ENCODE assay signal across 29 cellular contexts in the genomic region with DNA sequence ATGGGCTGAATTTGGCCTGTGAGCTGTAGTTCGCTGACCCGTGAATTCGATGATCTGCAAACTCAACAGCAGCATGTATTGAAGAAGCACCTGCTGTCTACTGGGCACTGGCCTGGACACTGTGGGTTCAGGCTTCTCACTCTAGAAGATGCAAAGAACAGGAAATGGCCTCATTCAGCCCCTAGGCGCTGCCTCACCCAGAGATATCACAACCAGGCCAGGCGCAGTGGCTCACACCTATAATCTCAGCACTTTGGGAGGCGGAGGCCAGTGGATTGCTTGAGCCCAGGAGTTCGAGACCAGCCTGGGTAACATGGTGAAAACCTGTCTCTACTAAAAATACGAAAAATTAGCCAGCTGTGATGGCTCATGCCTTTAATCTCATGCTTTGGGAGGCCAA. TPM values are rescaled to one million over a fixed set of nuclear protein-coding genes. Genes with fewer than 3 reads are reported as not detected.
"Had no signal": no experiment of that assay in that cellular context is flagged by ENCODE, and none has a peak within 500 bp of the region (broad histone marks: within the 10 kb centered on the region; RNA-seq: fewer than 3 reads in every experiment).

No MANE protein-coding gene starts in this region.

- H3K9me3 Mint-ChIP-seq: activated CD4-positive, alpha-beta memory T cell treated with anti-CD3 and anti-CD28 coated beads, Interleukin-2, amount 10 ng/mL, durations not matched to agents 7 days and 5 days; activated CD4-positive, alpha-beta T cell treated with anti-CD3 and anti-CD28 coated beads, Interleukin-2, amount 10 ng/mL, durations not matched to agents 7 days and 5 days; activated T-cell treated with anti-CD3 and anti-CD28 coated beads, Interleukin-2, amount 50 U/mL, for 4 hours; activated T-helper 17 cell treated with anti-CD3 and anti-CD28 coated beads, Interleukin-2, amount 50 U/mL, for 72 hours; central memory CD8-positive, alpha-beta T cell; dendritic cell treated with granulocyte-macrophage colony-stimulating factor and Interleukin-4, amounts not matched to agents 40 ng/mL and 50 ng/mL, for 4 days had no signal

- H3K79me2 ChIP-seq: hepatocyte had no signal

- H3K9me3 ChIP-seq: adrenal gland, ascending aorta, esophagus squamous epithelium, gastroesophageal sphincter, heart right ventricle had no signal

- H3K36me3 Mint-ChIP-seq: activated naive CD8-positive, alpha-beta T cell had no signal

- H3K4me3 ChIP-seq: adrenal gland, ascending aorta, coronary artery, dorsolateral prefrontal cortex, esophagus squamous epithelium, gastroesophageal sphincter, heart right ventricle, hepatocyte had no signal

- ATAC-seq: activated T-cell treated with anti-CD3 and anti-CD28 coated beads, Interleukin-2, amount 50 U/mL, for 4 hours; activated T-helper 17 cell treated with anti-CD3 and anti-CD28 coated beads, Interleukin-2, amount 50 U/mL, for 72 hours; gastroesophageal sphincter; heart right ventricle had no signal

- H3K27me3 ChIP-seq: adrenal gland, ascending aorta, brain microvascular endothelial cell, dorsolateral prefrontal cortex, esophagus squamous epithelium, gastroesophageal sphincter, heart right ventricle, hepatocyte had no signal

- H3K27me3 Mint-ChIP-seq: activated CD4-positive, alpha-beta memory T cell treated with anti-CD3 and anti-CD28 coated beads, Interleukin-2, amount 10 ng/mL, durations not matched to agents 7 days and 5 days; activated CD4-positive, alpha-beta T cell treated with anti-CD3 and anti-CD28 coated beads, Interleukin-2, amount 10 ng/mL, durations not matched to agents 7 days and 5 days; activated naive CD8-positive, alpha-beta T cell; activated T-helper 17 cell treated with anti-CD3 and anti-CD28 coated beads, Interleukin-2, amount 50 U/mL, for 72 hours; central memory CD8-positive, alpha-beta T cell had no signal

- H3K4me2 ChIP-seq: hepatocyte had no signal

- FAIRE-seq: bronchial epithelial cell had no signal

- DNase-seq: activated CD4-positive, alpha-beta memory T cell treated with anti-CD3 and anti-CD28 coated beads, Interleukin-2, amount 10 ng/mL, durations not matched to agents 7 days and 5 days; activated CD4-positive, alpha-beta T cell treated with anti-CD3 and anti-CD28 coated beads for 1 hour; activated CD4-positive, alpha-beta T cell treated with anti-CD3 and anti-CD28 coated beads for 4 hours; activated CD4-positive, alpha-beta T cell treated with anti-CD3 and anti-CD28 coated beads, Interleukin-2, amount 10 ng/mL, durations not matched to agents 7 days and 5 days; activated CD4-positive, alpha-beta T cell treated with anti-CD3 and anti-CD28 coated beads, Interleukin-2, amount 50 U/mL, for 4 hours; activated effector memory CD4-positive, alpha-beta T cell treated with Interleukin-2 at 50 U/mL for 16 hours; activated gamma-delta T cell treated with Interleukin-2 at 50 U/mL for 16 hours; activated naive CD4-positive, alpha-beta T cell treated with anti-CD3 and anti-CD28 coated beads, Interleukin-2, amount 50 U/mL, for 16 hours; activated naive CD4-positive, alpha-beta T cell treated with Interleukin-2 at 50 U/mL for 16 hours; activated T-cell treated with anti-CD3 and anti-CD28 coated beads, Interleukin-2, amount 50 U/mL, for 4 hours; adrenal gland; amygdala; brain microvascular endothelial cell; dorsolateral prefrontal cortex; effector memory CD4-positive, alpha-beta T cell; esophagus squamous epithelium; foreskin melanocyte; heart right ventricle; T-helper 2 cell had no signal

- H2AFZ ChIP-seq: hepatocyte had no signal

- H3K4me3 Mint-ChIP-seq: activated CD4-positive, alpha-beta memory T cell treated with anti-CD3 and anti-CD28 coated beads, Interleukin-2, amount 10 ng/mL, durations not matched to agents 7 days and 5 days; activated CD4-positive, alpha-beta T cell treated with anti-CD3 and anti-CD28 coated beads, Interleukin-2, amount 10 ng/mL, durations not matched to agents 7 days and 5 days; activated naive CD8-positive, alpha-beta T cell; activated T-cell treated with anti-CD3 and anti-CD28 coated beads, Interleukin-2, amount 50 U/mL, for 4 hours; activated T-helper 17 cell treated with anti-CD3 and anti-CD28 coated beads, Interleukin-2, amount 50 U/mL, for 72 hours; central memory CD8-positive, alpha-beta T cell; dendritic cell treated with granulocyte-macrophage colony-stimulating factor and Interleukin-4, amounts not matched to agents 40 ng/mL and 50 ng/mL, for 4 days had no signal

- H3K27ac Mint-ChIP-seq: activated CD4-positive, alpha-beta memory T cell treated with anti-CD3 and anti-CD28 coated beads, Interleukin-2, amount 10 ng/mL, durations not matched to agents 7 days and 5 days; activated CD4-positive, alpha-beta T cell treated with anti-CD3 and anti-CD28 coated beads, Interleukin-2, amount 10 ng/mL, durations not matched to agents 7 days and 5 days; activated naive CD8-positive, alpha-beta T cell; activated T-helper 17 cell treated with anti-CD3 and anti-CD28 coated beads, Interleukin-2, amount 50 U/mL, for 72 hours; dendritic cell treated with granulocyte-macrophage colony-stimulating factor and Interleukin-4, amounts not matched to agents 40 ng/mL and 50 ng/mL, for 4 days had no signal

- H3K27ac ChIP-seq: adrenal gland, ascending aorta, brain microvascular endothelial cell, coronary artery, dorsolateral prefrontal cortex, esophagus squamous epithelium, gastroesophageal sphincter, heart right ventricle, hepatocyte had no signal

RNA-seq across cellular contexts. Expression of gene MFAP2, which starts 23.6 kb away (rescaled TPM):
- total RNA-seq: activated CD4-positive, alpha-beta T cell treated with anti-CD3 and anti-CD28 coated beads, Interleukin-2, amount 10 ng/mL, durations not matched to agents 7 days and 5 days; activated T-helper 17 cell treated with anti-CD3 and anti-CD28 coated beads, Interleukin-2, amount 50 U/mL, for 72 hours; T-helper 1 cell treated with Interleukin-12 subunit alpha and Interleukin-12 subunit beta and Interleukin-4 antibody, amounts not matched to agents 30 ng/mL and 1 ng/mL, for 36 hours had no signal
